8 cellular contexts compared by ENCODE assay signal in genomic region chr6:87756858-87757257, GRCh38. TPM values are rescaled to one million over a fixed set of nuclear protein-coding genes. Genes with fewer than 3 reads are reported as not detected.
A peak's percentile ranks its signal among the peaks of the same experiment; 100 is the strongest.
DNase-seq lines count a peak whose midpoint lies in the region; ATAC-seq and TF ChIP-seq lines count a peak whose summit lies in the region.

No MANE protein-coding gene starts in this region.

- H3K9me3 Mint-ChIP-seq in activated CD4-positive, alpha-beta T cell treated with anti-CD3 and anti-CD28 coated beads for 36 hours (ENCODE audit: low read depth) = no peaks in the 10 kb centered on the region
- peaks cover 10% of the 10 kb centered on the region; the same call in 2 of the 3 replicates for H3K9me3 Mint-ChIP-seq in GM23338
- no peaks in the 10 kb centered on the region for H3K9me3 Mint-ChIP-seq in activated T-cell treated with anti-CD3 and anti-CD28 coated beads, Interleukin-2, amount 50 U/mL, for 24 hours

- H3K9me2 ChIP-seq in GM23338 (ENCODE audit: insufficient read depth) (no peaks in the 10 kb centered on the region), Karpas-422 (replicated peaks; ENCODE audit: insufficient read depth, low read length) (no peaks in the 10 kb centered on the region)

- H3K4me2 ChIP-seq in GM23338 (no peak overlapping the region), Karpas-422 (ENCODE audit: low read depth, low read length, poor library complexity, severe bottlenecking) (peak overlapping the region; percentile 34)

- H3K36me3 ChIP-seq in GM23338 (ENCODE audit: insufficient read depth) = no peaks in the 10 kb centered on the region
- H3K36me3 ChIP-seq in Karpas-422 (ENCODE audit: insufficient read depth, low read length) = no peaks in the 10 kb centered on the region

- peak overlapping the region; percentile 42 for H3K27ac Mint-ChIP-seq in activated CD4-positive, alpha-beta T cell treated with anti-CD3 and anti-CD28 coated beads for 36 hours
- H3K27ac Mint-ChIP-seq in GM23338 = no peak overlapping the region
- peak overlapping the region; percentile 48 for H3K27ac Mint-ChIP-seq in activated T-cell treated with anti-CD3 and anti-CD28 coated beads, Interleukin-2, amount 50 U/mL, for 24 hours

- peaks cover 18% of the 10 kb centered on the region for H3K4me1 Mint-ChIP-seq in activated CD4-positive, alpha-beta T cell treated with anti-CD3 and anti-CD28 coated beads for 36 hours
- H3K4me1 Mint-ChIP-seq in GM23338 = peaks cover 13% of the 10 kb centered on the region
- peaks cover 17% of the 10 kb centered on the region for H3K4me1 Mint-ChIP-seq in activated T-cell treated with anti-CD3 and anti-CD28 coated beads, Interleukin-2, amount 50 U/mL, for 24 hours (ENCODE audit: low read depth)

- no peak for TF ChIP-seq CTCF in GM23338 (conservative IDR thresholded peaks at IDR 0.05; ENCODE audit: low read depth in 2 of 2)

- H3K27ac ChIP-seq in GM23338 (ENCODE audit: low read depth) (no peak overlapping the region), Karpas-422 (ENCODE audit: low read length) (peak overlapping the region; percentile 60)

- peaks cover 2% of the 10 kb centered on the region for H3K27me3 Mint-ChIP-seq in activated CD4-positive, alpha-beta T cell treated with anti-CD3 and anti-CD28 coated beads for 36 hours
- H3K27me3 Mint-ChIP-seq in GM23338 (ENCODE audit: insufficient read depth, low read depth, poor library complexity) = peaks cover 5% of the 10 kb centered on the region
- H3K27me3 Mint-ChIP-seq in activated T-cell treated with anti-CD3 and anti-CD28 coated beads, Interleukin-2, amount 50 U/mL, for 24 hours = no peaks in the 10 kb centered on the region

- no peaks in the 10 kb centered on the region for H3K27me3 ChIP-seq in GM23338 (ENCODE audit: insufficient read depth)
- no peaks in the 10 kb centered on the region for H3K27me3 ChIP-seq in Karpas-422 (ENCODE audit: low read length)

- peak; percentile 55 for DNase-seq in activated CD4-positive, alpha-beta T cell treated with anti-CD3 and anti-CD28 coated beads for 36 hours
- DNase-seq in activated CD4-positive, alpha-beta T cell treated with anti-CD3 and anti-CD28 coated beads for 1 hour = no peak
- no peak for DNase-seq in GM23338 (ENCODE audit: low spot score)
- peak; percentile 90 for DNase-seq in Karpas-422
- DNase-seq in activated T-cell treated with anti-CD3 and anti-CD28 coated beads, Interleukin-2, amount 50 U/mL, for 24 hours = peak; percentile 40
- DNase-seq in medulla oblongata (ENCODE audit: extremely low spot score) = peak; percentile 54
- DNase-seq in occipital lobe (lab: John Stamatoyannopoulos, UW) = no peak
- DNase-seq in DMS153 (lab: John Stamatoyannopoulos, UW) = no peak

- peak; percentile 91 for ATAC-seq in activated CD4-positive, alpha-beta T cell treated with anti-CD3 and anti-CD28 coated beads for 36 hours
- ATAC-seq in GM23338 = no peak

- H3K4me3 ChIP-seq in GM23338 (no peak overlapping the region), Karpas-422 (ENCODE audit: low read length) (no peak overlapping the region)

- H3K36me3 Mint-ChIP-seq in activated CD4-positive, alpha-beta T cell treated with anti-CD3 and anti-CD28 coated beads for 36 hours (ENCODE audit: low read depth) = no peaks in the 10 kb centered on the region
- H3K36me3 Mint-ChIP-seq in GM23338 (ENCODE audit: low read depth) = no peaks in the 10 kb centered on the region; the same call in 2 of the 3 replicates
- no peaks in the 10 kb centered on the region for H3K36me3 Mint-ChIP-seq in activated T-cell treated with anti-CD3 and anti-CD28 coated beads, Interleukin-2, amount 50 U/mL, for 24 hours (ENCODE audit: low read depth)

- H3F3A ChIP-seq in GM23338 (replicated peaks; ENCODE audit: low read depth) = no peaks in the 10 kb centered on the region

- CTCF ChIA-PET in activated CD4-positive, alpha-beta T cell treated with anti-CD3 and anti-CD28 coated beads for 36 hours (lab: Charles Lee) = interaction anchor here (0.6 to 1.3 kb wide), 6 partner anchors 18 to 457 kb away, joined by 3 to 4 read pairs (median 3); no protein-coding TSS in a partner anchor

- peak overlapping the region; percentile 8; the same call in 1 of the 2 replicates for H3K9ac ChIP-seq in Karpas-422 (ENCODE audit: low read length)

- H3K79me2 ChIP-seq in GM23338 (replicated peaks; ENCODE audit: insufficient read depth) = no peaks in the 10 kb centered on the region
- no peaks in the 10 kb centered on the region for H3K79me2 ChIP-seq in Karpas-422 (ENCODE audit: low read length)

- H3K4me3 Mint-ChIP-seq in activated CD4-positive, alpha-beta T cell treated with anti-CD3 and anti-CD28 coated beads for 36 hours = no peak overlapping the region
- H3K4me3 Mint-ChIP-seq in GM23338 = no peak overlapping the region
- no peak overlapping the region for H3K4me3 Mint-ChIP-seq in activated T-cell treated with anti-CD3 and anti-CD28 coated beads, Interleukin-2, amount 50 U/mL, for 24 hours

- no peaks in the 10 kb centered on the region for H3K9me3 ChIP-seq in Karpas-422 (ENCODE audit: low read length)

- H3K4me1 ChIP-seq in GM23338 (ENCODE audit: insufficient read depth) (peaks cover 5% of the 10 kb centered on the region; the same call in 1 of the 2 replicates), Karpas-422 (ENCODE audit: low read length) (peaks cover 31% of the 10 kb centered on the region)

- POLR2A ChIA-PET in activated CD4-positive, alpha-beta T cell treated with anti-CD3 and anti-CD28 coated beads for 36 hours (lab: Charles Lee) = interaction anchor here (0.5 kb wide), 1 partner anchor 57 kb away, joined by 7 read pairs; no protein-coding TSS in a partner anchor

- H4K20me1 ChIP-seq in GM23338 (replicated peaks; ENCODE audit: insufficient read depth) = no peaks in the 10 kb centered on the region
- H4K20me1 ChIP-seq in Karpas-422 (ENCODE audit: insufficient read depth, low read depth, low read length) = no peaks in the 10 kb centered on the region

- H2AFZ ChIP-seq in GM23338 = peak overlapping the region; percentile 89; the same call in 1 of the 2 replicates
- peak overlapping the region; percentile 33 for H2AFZ ChIP-seq in Karpas-422 (ENCODE audit: low read length)

- intact Hi-C loops in activated CD4-positive, alpha-beta T cell treated with anti-CD3 and anti-CD28 coated beads for 36 hours (cut with DNase I, micrococcal nuclease) = loop anchor here (2.0 kb wide), 2 partner anchors 18 to 52 kb away; no protein-coding TSS in a partner anchor

RNA-seq across cellular contexts. Expression of gene AKIRIN2, which starts 54.8 kb away (rescaled TPM):
- total RNA-seq in activated CD4-positive, alpha-beta T cell treated with anti-CD3 and anti-CD28 coated beads for 36 hours = 10 to 100 TPM; 41.4 to 46.3 TPM
- total RNA-seq in GM23338 (2014; rRNA removed; shearing (Covaris generic)) = 57.4 and 62.1 TPM in 2 replicates
- 89.9 and 98.1 TPM in 2 replicates for polyA plus RNA-seq in GM23338 (2016; fragmentation: Nextera tagmentation; extraction: Ambion mirVana)
- total RNA-seq in Karpas-422 (2014; rRNA removed; shearing (Covaris generic); ENCODE audit: low replicate concordance) = 47.0 and 50.1 TPM in 2 replicates
- 68.8 TPM for total RNA-seq in occipital lobe

Comparison
In these comparisons a context has a peak if more than half of its experiments do, and no peak if none do; other contexts are left out.
1. DNase-seq: peak in activated CD4-positive, alpha-beta T cell treated with anti-CD3 and anti-CD28 coated beads for 36 hours (single experiment), Karpas-422 (single experiment), activated T-cell treated with anti-CD3 and anti-CD28 coated beads, Interleukin-2, amount 50 U/mL, for 24 hours (single experiment) and medulla oblongata (single experiment); none in activated CD4-positive, alpha-beta T cell treated with anti-CD3 and anti-CD28 coated beads for 1 hour (single experiment), GM23338 (single experiment), occipital lobe (single experiment) and DMS153 (single experiment).